ENCODE assay signal across 8 cellular contexts in genomic region chr20:24948939-24949679, GRCh38. TPM values are rescaled to one million over a fixed set of nuclear protein-coding genes. Genes with fewer than 3 reads are reported as not detected.
A peak's percentile ranks its signal among the peaks of the same experiment; 100 is the strongest.
DNase-seq lines count a peak whose midpoint lies in the region; ATAC-seq and TF ChIP-seq lines count a peak whose summit lies in the region.

Gene CST7 (plus strand): TSS chr20:24949269. CDS start chr20:24949506, 237 bp downstream.

- CTCF ChIA-PET in CD4-positive, alpha-beta T cell (lab: Charles Lee), result no interaction called here

- no peak for TF ChIP-seq CTCF in CD4-positive, alpha-beta T cell (IDR thresholded peaks at IDR 0.05)
- no peak for TF ChIP-seq CTCF in heart left ventricle (IDR thresholded peaks at IDR 0.05)

- H3K27me3 Mint-ChIP-seq in CD4-positive, alpha-beta T cell, result no peaks in the 10 kb centered on the region

- POLR2A ChIA-PET in CD4-positive, alpha-beta T cell (lab: Charles Lee), result interaction anchor here (1.2 kb wide), 1 partner anchor 108 kb away, joined by 3 read pairs; the partner anchor contains the start of gene ACSS1

- H3K27ac ChIP-seq in CD4-positive, alpha-beta T cell (ENCODE audit: low read depth, low read length), result peak within 1 kb of the TSS; percentile 33
- H3K27ac ChIP-seq in heart left ventricle, result peak within 1 kb of the TSS in 2 of 12 donors; percentile 37 to 83

- no peaks in the 10 kb centered on the region for H3K27me3 ChIP-seq in CD4-positive, alpha-beta T cell (ENCODE audit: control insufficient read depth, insufficient read depth, low read length)
- H3K27me3 ChIP-seq in heart left ventricle, result peaks cover 0 to 18% (median 2%) of the 10 kb centered on the region in 9 donors

- 81 to 82% (median 81%) methylated on average over 16 to 20 of the region's 20 CpGs for WGBS in heart left ventricle, 4 donors

- peak within 1 kb of the TSS in 4 of 12 donors; percentile 1 to 60 (median 22) for H3K4me3 ChIP-seq in heart left ventricle

- H3K4me3 Mint-ChIP-seq in CD4-positive, alpha-beta T cell, result peak within 1 kb of the TSS; percentile 36

- no peaks in the 10 kb centered on the region for H3K9me3 ChIP-seq in CD4-positive, alpha-beta T cell (ENCODE audit: control insufficient read depth, low read length)
- H3K9me3 ChIP-seq in heart left ventricle, result peaks cover 0 to 27% (median 7%) of the 10 kb centered on the region in 12 donors

- intact Hi-C loops in CD4-positive, alpha-beta T cell (cut with DNase I, micrococcal nuclease), result no loop called here
- intact Hi-C loops in heart left ventricle (cut with DNase I), result no loop called here

- TF ChIP-seq POLR2A in heart left ventricle (IDR thresholded peaks at IDR 0.05), result no peak

- peak within 1 kb of the TSS; percentile 73 for H3K27ac Mint-ChIP-seq in CD4-positive, alpha-beta T cell

- ATAC-seq in CD4-positive, alpha-beta T cell (ENCODE audit: poor library complexity), result peak; percentile 85
- ATAC-seq in heart left ventricle, result peak; percentile 29 to 77 (median 58)
- ATAC-seq in HG02798 (IDR thresholded peaks at IDR 0.05; ENCODE audit: poor library complexity, unreplicated experiment), result no peak

- peaks cover 22% of the 10 kb centered on the region for H3K4me1 Mint-ChIP-seq in CD4-positive, alpha-beta T cell (ENCODE audit: low read depth)

- H3K36me3 Mint-ChIP-seq in CD4-positive, alpha-beta T cell (ENCODE audit: low read depth), result peaks cover 20% of the 10 kb centered on the region

- no peaks in the 10 kb centered on the region for H3K36me3 ChIP-seq in heart left ventricle

- peaks cover 0 to 41% (median 0%) of the 10 kb centered on the region in 12 donors for H3K4me1 ChIP-seq in heart left ventricle

- DNase-seq in CD4-positive, alpha-beta T cell, result peak; percentile 44 to 78 (median 68)
- DNase-seq in HT1080 (ENCODE audit: low read depth) (peak; percentile 73), heart left ventricle (peak in 2 of 5 donors; percentile 43 to 82), RPMI8226 (no peak), GM03348 (ENCODE audit: low spot score) (no peak)
- peak; percentile 83 to 86 for DNase-seq in activated CD4-positive, alpha-beta T cell treated with anti-CD3 and anti-CD28 coated beads, Interleukin-2, amount 50 U/mL, for 48 hours
- peak; percentile 84 for DNase-seq in stimulated activated CD8-positive, alpha-beta memory T cell treated with anti-CD3 and anti-CD28 coated beads, Interleukin-12 subunit alpha, Interleukin-12 subunit beta, amount 100 ng/mL, for 1 hour (ENCODE audit: low read depth)

- H3K9me3 Mint-ChIP-seq in CD4-positive, alpha-beta T cell, result peaks cover 14% of the 10 kb centered on the region

RNA-seq across cellular contexts. Expression of gene CST7, which starts in this region (rescaled TPM):
- 1 to 10 TPM; 3.2 to 4.4 TPM for total RNA-seq in CD4-positive, alpha-beta T cell
- total RNA-seq in HT1080 (2014; rRNA removed; shearing (Covaris generic)), result 0.60 and 1.0 TPM in 2 replicates
- polyA plus RNA-seq in HT1080 (2015; cell fraction: cytosol; rRNA removed), result 1.4 and 1.7 TPM in 2 replicates
- polyA plus RNA-seq in HT1080 (2015; cell fraction: nucleus; rRNA removed), result 0.25 and 0.68 TPM in 2 replicates
- 1 to 10 TPM in 5 of 9 donors, under 1 TPM in 4; 0.35 to 8.4 (median 1.5) TPM for total RNA-seq in heart left ventricle
- 1 to 10 TPM; 1.2 to 1.4 TPM for polyA plus RNA-seq in heart left ventricle

Comparison
In these comparisons a context has a peak if more than half of its experiments do, and no peak if none do; other contexts are left out.
1. DNase-seq: peak in CD4-positive, alpha-beta T cell (10 of 10), HT1080 (single experiment), activated CD4-positive, alpha-beta T cell treated with anti-CD3 and anti-CD28 coated beads, Interleukin-2, amount 50 U/mL, for 48 hours (2 of 2) and stimulated activated CD8-positive, alpha-beta memory T cell treated with anti-CD3 and anti-CD28 coated beads, Interleukin-12 subunit alpha, Interleukin-12 subunit beta, amount 100 ng/mL, for 1 hour (single experiment); none in RPMI8226 (single experiment) and GM03348 (single experiment).